Comparison of ENCODE assay signal across 9 cellular contexts in the genomic region with DNA sequence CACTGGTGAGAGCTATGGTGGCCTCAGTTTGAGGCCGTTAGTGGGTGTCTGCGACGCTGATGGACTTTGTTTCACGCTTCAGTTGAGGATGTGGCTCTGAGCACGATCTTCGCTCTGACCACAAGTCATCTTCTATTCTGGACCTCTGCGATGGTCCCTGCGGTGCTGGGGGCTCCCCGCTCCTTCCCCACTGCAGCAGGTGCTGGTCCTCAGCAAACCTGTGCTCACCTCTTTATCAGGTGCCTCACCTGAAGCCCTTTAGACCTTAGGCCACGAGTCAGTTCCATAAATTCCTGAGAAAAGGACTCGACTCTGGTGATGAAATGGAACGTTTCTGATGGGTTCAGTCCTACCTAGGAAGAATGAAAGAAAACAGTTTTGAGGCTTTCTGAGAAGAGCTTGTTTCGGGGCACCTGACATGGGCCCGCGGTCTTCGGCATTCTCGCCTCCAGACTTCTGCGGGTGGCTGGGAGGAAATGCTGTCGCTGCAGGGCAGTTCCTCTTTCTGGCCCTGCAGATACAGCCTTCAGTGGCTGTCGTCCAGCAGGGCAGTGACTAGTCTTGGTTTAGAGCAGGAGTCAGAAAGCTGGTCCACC.
DNase-seq lines count a peak whose midpoint lies in the region; ATAC-seq, FAIRE-seq and TF ChIP-seq lines count a peak whose summit lies in the region.
"Had no signal": no experiment of that assay in that cellular context is flagged by ENCODE, and none has a peak within 500 bp of the region (broad histone marks: within the 10 kb centered on the region; RNA-seq: fewer than 3 reads in every experiment).

No MANE protein-coding gene starts in this region.

- H3K4me3 ChIP-seq in GM12864 (ENCODE audit: low read depth, low read length): peak overlapping the region; percentile 46
- H3K4me3 ChIP-seq: adrenal gland had no signal

- TF ChIP-seq CTCF in GM12864 (IDR thresholded peaks at IDR 0.05; ENCODE audit: low read depth, low read length, missing control alignments): no peak

- DNase-seq in GM12864 (ENCODE audit: low read depth): peak; percentile 66
- peak; percentile 79 for DNase-seq in SKM-1 treated with dmso at 0.1 percent for 144 hours (lab: John Stamatoyannopoulos, UW; ENCODE audit: unreplicated experiment)
- no peak for DNase-seq in H54 (ENCODE audit: insufficient read length, low spot score)
- no peak for DNase-seq in NCI-H1048 (lab: John Stamatoyannopoulos, UW)
- no peak for DNase-seq in SW480 (ENCODE audit: low spot score)
- DNase-seq in NCI-H1105 treated with DMSO at 0.1 percent for 48 hours (lab: John Stamatoyannopoulos, UW): no peak

- peak; percentile 33 for ATAC-seq in GM21786 (IDR thresholded peaks at IDR 0.05; ENCODE audit: unreplicated experiment)

- H3K27ac ChIP-seq in layer of hippocampus (ENCODE audit: low read depth, low read length): peak overlapping the region; percentile 62

- no peak for TF ChIP-seq POLR2A in H54 (IDR thresholded peaks at IDR 0.05; ENCODE audit: low read depth, low read length)

- no peaks in the 10 kb centered on the region for H3K27me3 ChIP-seq in layer of hippocampus (ENCODE audit: control insufficient read depth, insufficient read depth, low read length)
- H3K27me3 ChIP-seq: adrenal gland had no signal

- FAIRE-seq in H54 (lab: Jason Lieb, UNC): no peak

Comparison
In these comparisons a context has a peak if more than half of its experiments do, and no peak if none do; other contexts are left out.
1. DNase-seq: peak in GM12864 (single experiment) and SKM-1 treated with dmso at 0.1 percent for 144 hours (single experiment); none in H54 (single experiment), NCI-H1048 (single experiment), SW480 (single experiment) and NCI-H1105 treated with DMSO at 0.1 percent for 48 hours (single experiment).